In genomic region chr3:120524171-120524923, GRCh38 we compare ENCODE assay signal across 11 cellular contexts.
DNase-seq lines count a peak whose midpoint lies in the region.
"Had no signal": no experiment of that assay in that cellular context is flagged by ENCODE, and none has a peak within 500 bp of the region (broad histone marks: within the 10 kb centered on the region; RNA-seq: fewer than 3 reads in every experiment).

No MANE protein-coding gene starts in this region.

- H3K27ac ChIP-seq in SJSA1 = peak overlapping the region; percentile 27; the same call in 1 of the 2 replicates

- peak; percentile 16 for DNase-seq in GM04504 (ENCODE audit: low read depth)
- peak in 1 of 2 experiments; percentile 38 for DNase-seq in SJSA1 (ENCODE audit: low read depth in 1 of 2, low spot score in 2 of 2)
- peak; percentile 82 for DNase-seq in dedifferentiated amniotic fluid mesenchymal stem cell (ENCODE audit: extremely low spot score)
- DNase-seq in myocyte (ENCODE audit: low read depth) = peak; percentile 28
- no peak for DNase-seq in stimulated activated CD4-positive, alpha-beta T cell treated with anti-CD3 and anti-CD28 coated beads, Interleukin-2, amount 100 ng/mL, for 24 hours
- DNase-seq in stimulated activated CD8-positive, alpha-beta memory T cell treated with anti-CD3 and anti-CD28 coated beads, Interleukin-4, amount 100 ng/mL, for 48 hours = no peak
- DNase-seq in effector CD8-positive, alpha-beta T cell (lab: John Stamatoyannopoulos, UW) = no peak
- DNase-seq: activated CD8-positive, alpha-beta memory T cell treated with anti-CD3 and anti-CD28 coated beads, Interleukin-2, amount 10 ng/mL, durations not matched to agents 7 days and 5 days; MM.1S; NCI-H2029 treated with DMSO at 0.1 percent for 48 hours; SHP77 had no signal

- H3K4me1 ChIP-seq in SJSA1 (replicated peaks) = peaks cover 14% of the 10 kb centered on the region

- no peaks in the 10 kb centered on the region for H3K9me3 ChIP-seq in SJSA1 (replicated peaks)

- H3K36me3 ChIP-seq in SJSA1 = no peaks in the 10 kb centered on the region

- no peaks in the 10 kb centered on the region for H3K27me3 ChIP-seq in SJSA1 (replicated peaks)

- H3K4me3 ChIP-seq in SJSA1 = no peak overlapping the region

Comparison
In these comparisons a context has a peak if more than half of its experiments do, and no peak if none do; other contexts are left out.
1. DNase-seq: peak in GM04504 (single experiment), dedifferentiated amniotic fluid mesenchymal stem cell (single experiment) and myocyte (single experiment); none in stimulated activated CD4-positive, alpha-beta T cell treated with anti-CD3 and anti-CD28 coated beads, Interleukin-2, amount 100 ng/mL, for 24 hours (0 of 2), stimulated activated CD8-positive, alpha-beta memory T cell treated with anti-CD3 and anti-CD28 coated beads, Interleukin-4, amount 100 ng/mL, for 48 hours (single experiment) and effector CD8-positive, alpha-beta T cell (single experiment).